ENCODE assay signal across 1 cellular context in the genomic region with DNA sequence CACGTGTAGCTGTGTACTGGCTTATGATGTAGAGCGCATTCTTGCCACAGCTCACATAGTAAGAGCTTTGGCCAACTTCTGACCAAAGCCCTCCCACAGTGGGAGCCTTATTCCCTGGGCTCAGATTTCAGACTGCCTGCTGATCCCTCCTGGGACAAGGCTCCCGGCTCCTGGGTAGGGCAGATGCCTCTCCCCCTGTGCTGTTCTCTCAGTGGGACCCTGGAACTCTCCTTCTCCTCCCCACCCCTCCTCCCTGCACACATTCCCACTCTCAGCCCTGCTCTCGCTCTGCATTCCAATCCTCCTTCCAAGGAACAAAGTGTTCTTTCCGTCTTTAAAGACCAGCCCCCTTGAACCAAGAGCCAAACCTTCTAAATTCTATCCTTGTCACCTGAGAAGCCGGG.
TF ChIP-seq lines count a peak whose summit lies in the region.

No MANE protein-coding gene starts in this region.

TF ChIP-seq in GM23338, 12 proteins besides CTCF, POLR2A, EP300 and RAD21 (continued from another document):
- TF ChIP-seq, protein P1, sequence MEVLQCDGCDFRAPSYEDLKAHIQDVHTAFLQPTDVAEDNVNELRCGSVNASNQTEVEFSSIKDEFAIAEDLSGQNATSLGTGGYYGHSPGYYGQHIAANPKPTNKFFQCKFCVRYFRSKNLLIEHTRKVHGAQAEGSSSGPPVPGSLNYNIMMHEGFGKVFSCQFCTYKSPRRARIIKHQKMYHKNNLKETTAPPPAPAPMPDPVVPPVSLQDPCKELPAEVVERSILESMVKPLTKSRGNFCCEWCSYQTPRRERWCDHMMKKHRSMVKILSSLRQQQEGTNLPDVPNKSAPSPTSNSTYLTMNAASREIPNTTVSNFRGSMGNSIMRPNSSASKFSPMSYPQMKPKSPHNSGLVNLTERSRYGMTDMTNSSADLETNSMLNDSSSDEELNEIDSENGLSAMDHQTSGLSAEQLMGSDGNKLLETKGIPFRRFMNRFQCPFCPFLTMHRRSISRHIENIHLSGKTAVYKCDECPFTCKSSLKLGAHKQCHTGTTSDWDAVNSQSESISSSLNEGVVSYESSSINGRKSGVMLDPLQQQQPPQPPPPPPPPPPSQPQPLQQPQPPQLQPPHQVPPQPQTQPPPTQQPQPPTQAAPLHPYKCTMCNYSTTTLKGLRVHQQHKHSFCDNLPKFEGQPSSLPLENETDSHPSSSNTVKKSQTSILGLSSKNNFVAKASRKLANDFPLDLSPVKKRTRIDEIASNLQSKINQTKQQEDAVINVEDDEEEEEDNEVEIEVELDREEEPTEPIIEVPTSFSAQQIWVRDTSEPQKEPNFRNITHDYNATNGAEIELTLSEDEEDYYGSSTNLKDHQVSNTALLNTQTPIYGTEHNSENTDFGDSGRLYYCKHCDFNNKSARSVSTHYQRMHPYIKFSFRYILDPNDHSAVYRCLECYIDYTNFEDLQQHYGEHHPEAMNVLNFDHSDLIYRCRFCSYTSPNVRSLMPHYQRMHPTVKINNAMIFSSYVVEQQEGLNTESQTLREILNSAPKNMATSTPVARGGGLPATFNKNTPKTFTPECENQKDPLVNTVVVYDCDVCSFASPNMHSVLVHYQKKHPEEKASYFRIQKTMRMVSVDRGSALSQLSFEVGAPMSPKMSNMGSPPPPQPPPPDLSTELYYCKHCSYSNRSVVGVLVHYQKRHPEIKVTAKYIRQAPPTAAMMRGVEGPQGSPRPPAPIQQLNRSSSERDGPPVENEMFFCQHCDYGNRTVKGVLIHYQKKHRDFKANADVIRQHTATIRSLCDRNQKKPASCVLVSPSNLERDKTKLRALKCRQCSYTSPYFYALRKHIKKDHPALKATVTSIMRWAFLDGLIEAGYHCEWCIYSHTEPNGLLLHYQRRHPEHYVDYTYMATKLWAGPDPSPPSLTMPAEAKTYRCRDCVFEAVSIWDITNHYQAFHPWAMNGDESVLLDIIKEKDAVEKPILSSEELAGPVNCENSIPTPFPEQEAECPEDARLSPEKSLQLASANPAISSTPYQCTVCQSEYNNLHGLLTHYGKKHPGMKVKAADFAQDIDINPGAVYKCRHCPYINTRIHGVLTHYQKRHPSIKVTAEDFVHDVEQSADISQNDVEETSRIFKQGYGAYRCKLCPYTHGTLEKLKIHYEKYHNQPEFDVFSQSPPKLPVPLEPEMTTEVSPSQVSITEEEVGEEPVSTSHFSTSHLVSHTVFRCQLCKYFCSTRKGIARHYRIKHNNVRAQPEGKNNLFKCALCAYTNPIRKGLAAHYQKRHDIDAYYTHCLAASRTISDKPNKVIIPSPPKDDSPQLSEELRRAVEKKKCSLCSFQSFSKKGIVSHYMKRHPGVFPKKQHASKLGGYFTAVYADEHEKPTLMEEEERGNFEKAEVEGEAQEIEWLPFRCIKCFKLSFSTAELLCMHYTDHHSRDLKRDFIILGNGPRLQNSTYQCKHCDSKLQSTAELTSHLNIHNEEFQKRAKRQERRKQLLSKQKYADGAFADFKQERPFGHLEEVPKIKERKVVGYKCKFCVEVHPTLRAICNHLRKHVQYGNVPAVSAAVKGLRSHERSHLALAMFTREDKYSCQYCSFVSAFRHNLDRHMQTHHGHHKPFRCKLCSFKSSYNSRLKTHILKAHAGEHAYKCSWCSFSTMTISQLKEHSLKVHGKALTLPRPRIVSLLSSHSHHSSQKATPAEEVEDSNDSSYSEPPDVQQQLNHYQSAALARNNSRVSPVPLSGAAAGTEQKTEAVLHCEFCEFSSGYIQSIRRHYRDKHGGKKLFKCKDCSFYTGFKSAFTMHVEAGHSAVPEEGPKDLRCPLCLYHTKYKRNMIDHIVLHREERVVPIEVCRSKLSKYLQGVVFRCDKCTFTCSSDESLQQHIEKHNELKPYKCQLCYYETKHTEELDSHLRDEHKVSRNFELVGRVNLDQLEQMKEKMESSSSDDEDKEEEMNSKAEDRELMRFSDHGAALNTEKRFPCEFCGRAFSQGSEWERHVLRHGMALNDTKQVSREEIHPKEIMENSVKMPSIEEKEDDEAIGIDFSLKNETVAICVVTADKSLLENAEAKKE (CRISPR knock-in tag; IDR thresholded peaks at IDR 0.05) = no peak
- TF ChIP-seq STAT1 (IDR thresholded peaks at IDR 0.05; ENCODE audit: unreplicated experiment) (no peak), ZNF331 (CRISPR knock-in tag; IDR thresholded peaks at IDR 0.05; ENCODE audit: low read depth) (no peak), POLR2AphosphoS5 (IDR thresholded peaks at IDR 0.05; ENCODE audit: low read depth) (no peak), CREB1 (CRISPR knock-in tag; IDR thresholded peaks at IDR 0.05; ENCODE audit: low read depth) (no peak)
